Comparison of ENCODE assay signal across 8 cellular contexts in the genomic region with DNA sequence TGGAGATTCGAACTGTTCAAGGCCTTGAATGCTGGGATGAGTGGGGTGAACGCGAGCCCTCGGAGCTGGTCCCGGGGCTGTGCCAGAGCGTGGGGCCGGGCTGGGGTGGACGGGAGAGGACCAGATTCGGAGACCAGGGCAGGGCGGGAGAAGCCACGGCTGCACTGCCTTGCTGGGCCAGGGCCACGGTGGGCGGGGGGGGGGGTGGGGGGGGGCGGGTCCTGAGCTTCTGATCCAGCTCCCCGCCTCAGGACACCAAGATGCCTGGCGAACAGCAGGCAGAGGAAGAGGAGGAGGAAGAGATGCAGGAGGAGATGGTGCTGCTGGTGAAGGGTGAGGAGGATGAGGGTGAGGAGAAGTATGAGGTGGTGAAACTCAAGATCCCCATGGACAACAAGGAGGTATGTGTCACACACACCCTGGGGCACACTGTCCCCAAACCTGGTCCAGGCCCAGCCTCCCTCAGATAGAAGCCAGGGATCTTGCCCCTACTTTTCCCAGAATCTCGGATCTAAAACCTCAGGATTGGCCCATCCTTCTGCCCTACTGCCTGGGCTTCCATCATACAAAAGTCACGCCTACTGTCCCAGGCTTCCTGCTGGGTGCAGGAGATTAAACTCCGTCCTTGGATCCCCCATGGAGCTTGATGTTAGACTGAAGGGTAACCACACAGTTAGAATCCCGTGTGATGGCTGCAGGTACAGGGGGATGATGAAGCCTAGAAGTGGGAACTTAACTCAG. TPM values are rescaled to one million over a fixed set of nuclear protein-coding genes. Genes with fewer than 3 reads are reported as not detected.
DNase-seq lines count a peak whose midpoint lies in the region; ATAC-seq, FAIRE-seq and TF ChIP-seq lines count a peak whose summit lies in the region.

No MANE protein-coding gene starts in this region.

- H3K27me3 Mint-ChIP-seq in astrocyte (ENCODE audit: low read depth, unreplicated experiment): no peaks in the 10 kb centered on the region

- H3K9ac ChIP-seq in BLaER1: peak overlapping the region; percentile 93
- H3K9ac ChIP-seq in astrocyte (ENCODE audit: low read length): peak overlapping the region; percentile 90
- peak overlapping the region; percentile 69 for H3K9ac ChIP-seq in iPS-20b (ENCODE audit: low read depth, low read length)

- in situ Hi-C loops in HAP-1 (cut with MboI; ENCODE audit: low sequenced_read_pairs): no loop called here

- H3K4me3 Mint-ChIP-seq in astrocyte (ENCODE audit: unreplicated experiment): peak overlapping the region; percentile 85

- H3K27ac ChIP-seq in BLaER1: peak overlapping the region; percentile 94
- H3K27ac ChIP-seq in astrocyte (ENCODE audit: low read depth, low read length): peak overlapping the region; percentile 84
- H3K27ac ChIP-seq in iPS-20b (ENCODE audit: low read length): no peak overlapping the region
- peak overlapping the region; percentile 88 for H3K27ac ChIP-seq in substantia nigra (ENCODE audit: low read depth, low read length, poor library complexity, severe bottlenecking)

- no peaks in the 10 kb centered on the region for H3K27me3 ChIP-seq in BLaER1
- H3K27me3 ChIP-seq in HAP-1 (ENCODE audit: low read depth): no peaks in the 10 kb centered on the region
- no peaks in the 10 kb centered on the region for H3K27me3 ChIP-seq in astrocyte (ENCODE audit: insufficient read depth, low read length)
- no peaks in the 10 kb centered on the region for H3K27me3 ChIP-seq in iPS-20b (ENCODE audit: insufficient read depth, low read length)

- H4K20me1 ChIP-seq in BLaER1: peaks cover 35% of the 10 kb centered on the region
- H4K20me1 ChIP-seq in astrocyte (ENCODE audit: insufficient read depth, low read length): peaks cover 39% of the 10 kb centered on the region

- H3K4me2 ChIP-seq in BLaER1 (peak overlapping the region; percentile 93), astrocyte (ENCODE audit: low read length) (peak overlapping the region; percentile 96)

- DNase-seq in HAP-1 (ENCODE audit: low spot score in 2 of 2) (peak in 1 of 2 experiments; percentile 55), astrocyte (ENCODE audit: low read depth) (no peak), substantia nigra (lab: John Stamatoyannopoulos, UW) (peak in 5 of 49 donors; percentile 36 to 52 (median 50))
- no peak for DNase-seq in stimulated activated naive CD4-positive, alpha-beta T cell treated with Interleukin-2 at 50 U/mL for 16 hours (lab: John Stamatoyannopoulos, UW)
- no peak for DNase-seq in stimulated activated CD4-positive, alpha-beta T cell treated with anti-CD3 and anti-CD28 coated beads, Interleukin-1b, Interleukin-23, amount 100 ng/mL, for 48 hours

- H3K4me1 Mint-ChIP-seq in astrocyte (ENCODE audit: low read depth, unreplicated experiment): peaks cover 14% of the 10 kb centered on the region

- H3K9me3 ChIP-seq in BLaER1 (no peaks in the 10 kb centered on the region), HAP-1 (no peaks in the 10 kb centered on the region), astrocyte (ENCODE audit: insufficient read depth, low read depth, low read length) (no peaks in the 10 kb centered on the region), iPS-20b (ENCODE audit: insufficient read depth, low read depth, low read length) (no peaks in the 10 kb centered on the region)

- no peak for ATAC-seq in HG03571 (IDR thresholded peaks at IDR 0.05; ENCODE audit: unreplicated experiment)

- H3K36me3 Mint-ChIP-seq in astrocyte (ENCODE audit: low read depth, unreplicated experiment): peaks cover 2% of the 10 kb centered on the region

- H3K4me1 ChIP-seq in BLaER1: peaks cover 67% of the 10 kb centered on the region
- peaks cover 14% of the 10 kb centered on the region for H3K4me1 ChIP-seq in HAP-1
- H3K4me1 ChIP-seq in astrocyte (ENCODE audit: insufficient read depth, low read length): peaks cover 21% of the 10 kb centered on the region
- peaks cover 8% of the 10 kb centered on the region; the same call in 1 of the 2 replicates for H3K4me1 ChIP-seq in iPS-20b (ENCODE audit: insufficient read depth, low read length)

- H3K4me3 ChIP-seq in BLaER1 (peak overlapping the region; percentile 84), HAP-1 (peak overlapping the region; percentile 84), astrocyte (ENCODE audit: insufficient read depth, low read depth, low read length) (peak overlapping the region; percentile 69), iPS-20b (ENCODE audit: low read length) (peak overlapping the region; percentile 70)

- peaks cover 40% of the 10 kb centered on the region for H3K79me2 ChIP-seq in astrocyte (ENCODE audit: insufficient read depth, low read length)

- no peaks in the 10 kb centered on the region for H3K9me3 Mint-ChIP-seq in astrocyte (ENCODE audit: unreplicated experiment)

- no peak for FAIRE-seq in astrocyte (lab: Jason Lieb, UNC)

- peak overlapping the region; percentile 43 for H3K27ac Mint-ChIP-seq in astrocyte (ENCODE audit: unreplicated experiment)

- peak overlapping the region; percentile 95 for H2AFZ ChIP-seq in astrocyte (ENCODE audit: low read depth, low read length)

- H3K36me3 ChIP-seq in BLaER1 (peaks cover 31% of the 10 kb centered on the region), HAP-1 (replicated peaks) (peaks cover 33% of the 10 kb centered on the region), astrocyte (ENCODE audit: insufficient read depth, low read length) (peaks cover 14% of the 10 kb centered on the region), iPS-20b (ENCODE audit: insufficient read depth, low read depth, low read length) (peaks cover 28% of the 10 kb centered on the region)

- TF ChIP-seq CTCF in astrocyte (IDR thresholded peaks at IDR 0.05; ENCODE audit: insufficient read depth, low read depth, low read length): no peak

RNA-seq across cellular contexts. Expression of gene ZNF771, which starts 0.6 kb away (rescaled TPM):
- total RNA-seq in astrocyte: 13.9 and 15.5 TPM in 2 replicates

RNA-seq across cellular contexts. Expression of gene ZNF48, which starts 12.7 kb away (rescaled TPM):
- 16.0 and 19.5 TPM in 2 replicates for total RNA-seq in astrocyte

RNA-seq across cellular contexts. Expression of gene DCTPP1, which starts 21.9 kb away (rescaled TPM):
- total RNA-seq in astrocyte: 31.0 and 36.5 TPM in 2 replicates

RNA-seq across cellular contexts. Expression of gene SEPTIN1, which starts 25.6 kb away (rescaled TPM):
- 0.48 and 0.96 TPM in 2 replicates for total RNA-seq in astrocyte

RNA-seq across cellular contexts. Expression of gene MYL11, which starts 33.4 kb away (rescaled TPM):
- total RNA-seq in astrocyte: not detected in 2 replicates
